In the genomic region with DNA sequence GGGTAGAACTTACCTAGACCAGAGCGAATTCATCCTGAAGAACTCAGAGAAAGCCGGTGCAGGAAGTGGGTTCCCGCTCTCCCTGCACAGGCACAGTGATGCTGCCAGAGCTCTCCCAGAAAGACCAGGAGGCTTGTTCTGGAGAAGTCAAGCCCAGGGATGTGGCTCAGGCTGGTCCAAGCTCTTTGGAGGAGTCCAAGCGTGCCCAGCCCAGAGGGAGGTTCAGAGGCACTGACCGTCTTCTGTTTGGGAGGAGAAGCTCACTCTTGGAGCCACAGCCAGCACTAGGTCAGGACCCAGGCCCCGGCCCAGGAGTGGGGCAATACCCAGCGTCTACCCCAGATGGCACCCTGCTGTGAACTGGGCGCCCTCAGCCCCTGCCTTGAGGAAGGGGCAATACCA, we compare ENCODE assay signal across 9 cellular contexts. TPM values are rescaled to one million over a fixed set of nuclear protein-coding genes. Genes with fewer than 3 reads are reported as not detected.
DNase-seq lines count a peak whose midpoint lies in the region; ATAC-seq and TF ChIP-seq lines count a peak whose summit lies in the region.
"Had no signal": no experiment of that assay in that cellular context is flagged by ENCODE, and none has a peak within 500 bp of the region (broad histone marks: within the 10 kb centered on the region; RNA-seq: fewer than 3 reads in every experiment).

No MANE protein-coding gene starts in this region.

- peaks cover 12% of the 10 kb centered on the region for H3K27me3 Mint-ChIP-seq in activated CD8-positive, alpha-beta T cell treated with anti-CD3 and anti-CD28 coated beads for 36 hours
- peaks cover 27% of the 10 kb centered on the region for H3K27me3 Mint-ChIP-seq in activated CD8-positive, alpha-beta T cell treated with anti-CD3 and anti-CD28 coated beads, Interleukin-2, amount 10 ng/mL, durations not matched to agents 7 days and 5 days (ENCODE audit: low read depth)
- no peaks in the 10 kb centered on the region; the same call in 1 of the 2 replicates for H3K27me3 Mint-ChIP-seq in WTC11 (ENCODE audit: low read depth)

- POLR2A ChIA-PET in activated CD8-positive, alpha-beta T cell treated with anti-CD3 and anti-CD28 coated beads for 36 hours (lab: Charles Lee): interaction anchor here (1.5 to 5.0 kb wide), 3 partner anchors 13 to 92 kb away, joined by 4 to 24 read pairs (median 7); a partner anchor contains a TSS
- POLR2A ChIA-PET in activated CD8-positive, alpha-beta T cell treated with anti-CD3 and anti-CD28 coated beads, Interleukin-2, amount 10 ng/mL, durations not matched to agents 7 days and 5 days (lab: Charles Lee): no interaction called here
- POLR2A ChIA-PET in WTC11 (lab: Charles Lee): interaction anchor here (0.5 to 1.4 kb wide), 3 partner anchors 9 to 190 kb away, joined by 3 read pairs; no protein-coding TSS in a partner anchor

- H3K27ac Mint-ChIP-seq in activated CD8-positive, alpha-beta T cell treated with anti-CD3 and anti-CD28 coated beads for 36 hours: no peak overlapping the region
- H3K27ac Mint-ChIP-seq in activated CD8-positive, alpha-beta T cell treated with anti-CD3 and anti-CD28 coated beads, Interleukin-2, amount 10 ng/mL, durations not matched to agents 7 days and 5 days: no peak overlapping the region
- H3K27ac Mint-ChIP-seq in WTC11: peak overlapping the region; percentile 97; the same call in 1 of the 2 replicates

- no peak for DNase-seq in activated CD8-positive, alpha-beta T cell treated with anti-CD3 and anti-CD28 coated beads for 36 hours
- no peak for DNase-seq in activated CD8-positive, alpha-beta T cell treated with anti-CD3 and anti-CD28 coated beads, Interleukin-2, amount 10 ng/mL, durations not matched to agents 7 days and 5 days
- DNase-seq in WTC11 (ENCODE audit: low spot score) (no peak), kidney epithelial cell (ENCODE audit: low read depth) (no peak), thoracic aorta (ENCODE audit: low spot score) (no peak), NCI-H2227 (lab: John Stamatoyannopoulos, UW; ENCODE audit: unreplicated experiment) (no peak), foreskin melanocyte (no peak), cerebellar nuclear complex (lab: John Stamatoyannopoulos, UW) (no peak)
- DNase-seq: NCI-H2171 had no signal

- H3K4me3 Mint-ChIP-seq in activated CD8-positive, alpha-beta T cell treated with anti-CD3 and anti-CD28 coated beads for 36 hours: peak overlapping the region; percentile 80
- no peak overlapping the region for H3K4me3 Mint-ChIP-seq in activated CD8-positive, alpha-beta T cell treated with anti-CD3 and anti-CD28 coated beads, Interleukin-2, amount 10 ng/mL, durations not matched to agents 7 days and 5 days
- H3K4me3 Mint-ChIP-seq in WTC11: peak overlapping the region; percentile 81

- no peak for TF ChIP-seq CTCF in activated CD8-positive, alpha-beta T cell treated with anti-CD3 and anti-CD28 coated beads for 36 hours (IDR thresholded peaks at IDR 0.05)
- TF ChIP-seq CTCF in WTC11 (IDR thresholded peaks at IDR 0.05) (no peak), kidney epithelial cell (IDR thresholded peaks at IDR 0.05; ENCODE audit: insufficient read depth, low read length, poor library complexity, severe bottlenecking) (peak; percentile 37), thoracic aorta (IDR thresholded peaks at IDR 0.05) (no peak)

- ATAC-seq in activated CD8-positive, alpha-beta T cell treated with anti-CD3 and anti-CD28 coated beads for 36 hours: no peak
- no peak for ATAC-seq in activated CD8-positive, alpha-beta T cell treated with anti-CD3 and anti-CD28 coated beads, Interleukin-2, amount 10 ng/mL, durations not matched to agents 7 days and 5 days
- no peak for ATAC-seq in WTC11
- ATAC-seq in thoracic aorta (ENCODE audit: insufficient number of reproducible peaks, low FRiP score, low read depth): no peak

- no peaks in the 10 kb centered on the region for H3K36me3 Mint-ChIP-seq in activated CD8-positive, alpha-beta T cell treated with anti-CD3 and anti-CD28 coated beads for 36 hours (ENCODE audit: low read depth)
- H3K36me3 Mint-ChIP-seq in activated CD8-positive, alpha-beta T cell treated with anti-CD3 and anti-CD28 coated beads, Interleukin-2, amount 10 ng/mL, durations not matched to agents 7 days and 5 days (ENCODE audit: low read depth): peaks cover 5% of the 10 kb centered on the region
- H3K36me3 Mint-ChIP-seq in WTC11: peaks cover 7% of the 10 kb centered on the region

- H3K9me3 Mint-ChIP-seq in activated CD8-positive, alpha-beta T cell treated with anti-CD3 and anti-CD28 coated beads for 36 hours: no peaks in the 10 kb centered on the region
- no peaks in the 10 kb centered on the region for H3K9me3 Mint-ChIP-seq in activated CD8-positive, alpha-beta T cell treated with anti-CD3 and anti-CD28 coated beads, Interleukin-2, amount 10 ng/mL, durations not matched to agents 7 days and 5 days (ENCODE audit: insufficient read depth)
- no peaks in the 10 kb centered on the region for H3K9me3 Mint-ChIP-seq in WTC11

- H3K9me3 ChIP-seq in thoracic aorta: no peaks in the 10 kb centered on the region

- peak overlapping the region; percentile 94 to 99 for H3K27ac ChIP-seq in thoracic aorta

- H3K27me3 ChIP-seq in kidney epithelial cell (ENCODE audit: control insufficient read depth, insufficient read depth, low read length) (no peaks in the 10 kb centered on the region), thoracic aorta (replicated peaks; ENCODE audit: insufficient read depth) (no peaks in the 10 kb centered on the region)

- peaks cover 2% of the 10 kb centered on the region for H3K36me3 ChIP-seq in kidney epithelial cell (ENCODE audit: control insufficient read depth, insufficient read depth, low read length)
- no peaks in the 10 kb centered on the region for H3K36me3 ChIP-seq in thoracic aorta

- CTCF ChIA-PET in activated CD8-positive, alpha-beta T cell treated with anti-CD3 and anti-CD28 coated beads for 36 hours (lab: Charles Lee): interaction anchor here (0.9 to 1.7 kb wide), 5 partner anchors 9 to 114 kb away, joined by 3 to 4 read pairs (median 4); no protein-coding TSS in a partner anchor
- CTCF ChIA-PET in activated CD8-positive, alpha-beta T cell treated with anti-CD3 and anti-CD28 coated beads, Interleukin-2, amount 10 ng/mL, durations not matched to agents 7 days and 5 days (lab: Charles Lee): interaction anchor here (0.9 to 1.7 kb wide), 4 partner anchors 30 to 115 kb away, joined by 3 to 5 read pairs (median 4); no protein-coding TSS in a partner anchor
- CTCF ChIA-PET in WTC11 (lab: Charles Lee): interaction anchor here (1.2 to 2.1 kb wide), 5 partner anchors 10 to 89 kb away, joined by 3 to 9 read pairs (median 5); no protein-coding TSS in a partner anchor

- intact Hi-C loops in activated CD8-positive, alpha-beta T cell treated with anti-CD3 and anti-CD28 coated beads for 36 hours (cut with micrococcal nuclease): no loop called here

- H3K4me3 ChIP-seq in kidney epithelial cell (ENCODE audit: low read depth, low read length) (peak overlapping the region; percentile 82), thoracic aorta (peak overlapping the region; percentile 94)

- peaks cover 47 to 70% of the 10 kb centered on the region in 2 donors for H3K4me1 ChIP-seq in thoracic aorta (ENCODE audit: control insufficient read depth in 1 of 2, low read depth in 2 of 2)

- peaks cover 16% of the 10 kb centered on the region for H3K4me1 Mint-ChIP-seq in activated CD8-positive, alpha-beta T cell treated with anti-CD3 and anti-CD28 coated beads for 36 hours (ENCODE audit: low read depth)
- peaks cover 17% of the 10 kb centered on the region for H3K4me1 Mint-ChIP-seq in activated CD8-positive, alpha-beta T cell treated with anti-CD3 and anti-CD28 coated beads, Interleukin-2, amount 10 ng/mL, durations not matched to agents 7 days and 5 days (ENCODE audit: low read depth)
- peaks cover 46% of the 10 kb centered on the region for H3K4me1 Mint-ChIP-seq in WTC11

TF ChIP-seq in WTC11, 78 proteins besides CTCF, POLR2A, EP300 and RAD21 (continues in another document):
- TF ChIP-seq, protein P1, sequence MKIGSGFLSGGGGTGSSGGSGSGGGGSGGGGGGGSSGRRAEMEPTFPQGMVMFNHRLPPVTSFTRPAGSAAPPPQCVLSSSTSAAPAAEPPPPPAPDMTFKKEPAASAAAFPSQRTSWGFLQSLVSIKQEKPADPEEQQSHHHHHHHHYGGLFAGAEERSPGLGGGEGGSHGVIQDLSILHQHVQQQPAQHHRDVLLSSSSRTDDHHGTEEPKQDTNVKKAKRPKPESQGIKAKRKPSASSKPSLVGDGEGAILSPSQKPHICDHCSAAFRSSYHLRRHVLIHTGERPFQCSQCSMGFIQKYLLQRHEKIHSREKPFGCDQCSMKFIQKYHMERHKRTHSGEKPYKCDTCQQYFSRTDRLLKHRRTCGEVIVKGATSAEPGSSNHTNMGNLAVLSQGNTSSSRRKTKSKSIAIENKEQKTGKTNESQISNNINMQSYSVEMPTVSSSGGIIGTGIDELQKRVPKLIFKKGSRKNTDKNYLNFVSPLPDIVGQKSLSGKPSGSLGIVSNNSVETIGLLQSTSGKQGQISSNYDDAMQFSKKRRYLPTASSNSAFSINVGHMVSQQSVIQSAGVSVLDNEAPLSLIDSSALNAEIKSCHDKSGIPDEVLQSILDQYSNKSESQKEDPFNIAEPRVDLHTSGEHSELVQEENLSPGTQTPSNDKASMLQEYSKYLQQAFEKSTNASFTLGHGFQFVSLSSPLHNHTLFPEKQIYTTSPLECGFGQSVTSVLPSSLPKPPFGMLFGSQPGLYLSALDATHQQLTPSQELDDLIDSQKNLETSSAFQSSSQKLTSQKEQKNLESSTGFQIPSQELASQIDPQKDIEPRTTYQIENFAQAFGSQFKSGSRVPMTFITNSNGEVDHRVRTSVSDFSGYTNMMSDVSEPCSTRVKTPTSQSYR (CRISPR knock-in tag; IDR thresholded peaks at IDR 0.05): no peak
- TF ChIP-seq IRF2 (CRISPR knock-in tag; IDR thresholded peaks at IDR 0.05; ENCODE audit: borderline replicate concordance, low read depth): no peak
- no peak for TF ChIP-seq ZNF423 (CRISPR knock-in tag; IDR thresholded peaks at IDR 0.05)

RNA-seq across cellular contexts. Expression of a gene that starts 1.5 kb away (rescaled TPM):
- total RNA-seq in activated CD8-positive, alpha-beta T cell treated with anti-CD3 and anti-CD28 coated beads for 36 hours: 1 to 10 TPM; 1.7 to 2.0 TPM
- under 1 TPM in 1 of 2 experiments, not detected in 1; 0.37 TPM for total RNA-seq in activated CD8-positive, alpha-beta T cell treated with anti-CD3 and anti-CD28 coated beads, Interleukin-2, amount 10 ng/mL, durations not matched to agents 7 days and 5 days
- total RNA-seq in WTC11 (2021) (29.8 to 40.6 TPM (median 31.0 TPM) in 3 replicates), kidney epithelial cell (244 and 255 TPM in 2 replicates), thoracic aorta (100 to 1,000 TPM in 1 of 2 donors, 10 to 100 TPM in 1; 68.4 to 104 TPM)

Comparison
In these comparisons a context has a peak if more than half of its experiments do, and no peak if none do; other contexts are left out.
1. RNA of a gene that starts 1.5 kb away (total RNA-seq): 244 to 255 TPM in kidney epithelial cell, 68.4 to 104 TPM in thoracic aorta and 29.8 to 40.6 TPM in WTC11; 1.7 to 2.0 TPM in activated CD8-positive, alpha-beta T cell treated with anti-CD3 and anti-CD28 coated beads for 36 hours and 0.37 TPM in activated CD8-positive, alpha-beta T cell treated with anti-CD3 and anti-CD28 coated beads, Interleukin-2, amount 10 ng/mL, durations not matched to agents 7 days and 5 days; every median in the first group is over 10 times any median in the second.